ENCODE assay signal across 11 cellular contexts in the genomic region with DNA sequence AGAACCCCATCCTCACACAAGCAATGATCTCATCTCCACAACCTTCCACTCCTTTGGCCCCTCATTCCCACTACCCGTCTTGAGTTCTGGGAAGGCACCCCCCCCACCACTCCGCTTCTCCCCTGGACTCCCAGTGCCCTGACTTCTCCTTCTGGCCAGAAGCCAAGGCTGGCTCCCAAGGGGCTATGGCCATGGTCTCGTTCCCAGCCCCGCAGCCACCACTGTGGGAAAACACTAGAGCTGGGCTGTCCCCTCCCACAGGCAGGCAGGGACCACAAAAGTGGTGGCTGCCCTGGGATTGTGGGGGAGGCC. TPM values are rescaled to one million over a fixed set of nuclear protein-coding genes. Genes with fewer than 3 reads are reported as not detected.
DNase-seq lines count a peak whose midpoint lies in the region; ATAC-seq, FAIRE-seq and TF ChIP-seq lines count a peak whose summit lies in the region.
"Had no signal": no experiment of that assay in that cellular context is flagged by ENCODE, and none has a peak within 500 bp of the region (broad histone marks: within the 10 kb centered on the region; RNA-seq: fewer than 3 reads in every experiment).

No MANE protein-coding gene starts in this region.

- no peaks in the 10 kb centered on the region for H3K36me3 Mint-ChIP-seq in natural killer cell treated with Interleukin-12 subunit alpha and Interleukin-12 subunit beta and Interleukin-15 and Interleukin-18, amount 100 ng/mL, for 72 hours

- no peaks in the 10 kb centered on the region for H3K27me3 Mint-ChIP-seq in natural killer cell treated with Interleukin-12 subunit alpha and Interleukin-12 subunit beta and Interleukin-15 and Interleukin-18, amount 100 ng/mL, for 72 hours

- 93% methylated on average over 4 of the region's 4 CpGs for WGBS in HepG2 (ENCODE audit: low lambda C conversion rate)
- 75% methylated on average over 2 of the region's 4 CpGs for WGBS in right lobe of liver (ENCODE audit: insufficient coverage, low coverage, low lambda C conversion rate, missing lambda C conversion rate)

- TF ChIP-seq RAD21 in HepG2 (CRISPR knock-in tag; IDR thresholded peaks at IDR 0.05) = no peak

- H3K27ac Mint-ChIP-seq in natural killer cell treated with Interleukin-12 subunit alpha and Interleukin-12 subunit beta and Interleukin-15 and Interleukin-18, amount 100 ng/mL, for 72 hours = peak overlapping the region; percentile 21 to 59

- peak overlapping the region; percentile 85 for H3K4me3 Mint-ChIP-seq in natural killer cell treated with Interleukin-12 subunit alpha and Interleukin-12 subunit beta and Interleukin-15 and Interleukin-18, amount 100 ng/mL, for 72 hours

- no peaks in the 10 kb centered on the region for H3K9me3 Mint-ChIP-seq in natural killer cell treated with Interleukin-12 subunit alpha and Interleukin-12 subunit beta and Interleukin-15 and Interleukin-18, amount 100 ng/mL, for 72 hours

- H3K27me3 ChIP-seq in HepG2 (ENCODE audit: control insufficient read depth in 1 of 2, insufficient read depth in 2 of 2, low read length in 2 of 2) (no peaks in the 10 kb centered on the region; a peak in 1 of 5 replicates), right lobe of liver (no peaks in the 10 kb centered on the region)

- H4K20me1 ChIP-seq in HepG2 (ENCODE audit: insufficient read depth, low read length) = no peaks in the 10 kb centered on the region

- POLR2A ChIA-PET in HepG2 (lab: Yijun Ruan, JAX) = interaction anchor here (1.4 to 6.1 kb wide), 6 partner anchors 9 to 92 kb away, joined by 3 to 152 read pairs (median 18); a partner anchor contains a TSS

- H3K4me1 Mint-ChIP-seq in natural killer cell treated with Interleukin-12 subunit alpha and Interleukin-12 subunit beta and Interleukin-15 and Interleukin-18, amount 100 ng/mL, for 72 hours (ENCODE audit: low read depth in 2 of 2) = peaks cover 25 to 32% of the 10 kb centered on the region in 2 donors

- H3K4me3 ChIP-seq in HepG2 (replicated peaks in 1 of 3; ENCODE audit: insufficient read depth in 1 of 3, low read depth in 2 of 3, low read length in 3 of 3) = no peak overlapping the region
- no peak overlapping the region for H3K4me3 ChIP-seq in right lobe of liver
- peak overlapping the region; percentile 94 for H3K4me3 ChIP-seq in coronary artery

- H3K4me1 ChIP-seq in HepG2 (ENCODE audit: insufficient read depth, low read length) (peaks cover 67% of the 10 kb centered on the region), right lobe of liver (peaks cover 0 to 68% (median 21%) of the 10 kb centered on the region in 4 donors)

- H3K4me2 ChIP-seq in HepG2 (ENCODE audit: low read depth, low read length) = peak overlapping the region; percentile 78; the same call in 1 of the 2 replicates

- no peak overlapping the region for H2AFZ ChIP-seq in HepG2 (ENCODE audit: low read length)

- no peak for ATAC-seq in HepG2
- no peak for ATAC-seq in right lobe of liver
- ATAC-seq in natural killer cell treated with Interleukin-12 subunit alpha and Interleukin-12 subunit beta and Interleukin-15 and Interleukin-18, amount 100 ng/mL, for 72 hours = no peak
- no peak for ATAC-seq in GM19463 (IDR thresholded peaks at IDR 0.05; ENCODE audit: unreplicated experiment)

- no peak for FAIRE-seq in HepG2 (lab: Jason Lieb, UNC)
- FAIRE-seq in D721Med (lab: Jason Lieb, UNC) = no peak
- FAIRE-seq: bronchial epithelial cell had no signal

- peaks cover 19 to 38% of the 10 kb centered on the region in 2 experiments for H3K36me3 ChIP-seq in HepG2 (replicated peaks in 1 of 2; ENCODE audit: control insufficient read depth in 1 of 2, insufficient read depth in 2 of 2, low read length in 2 of 2)
- peaks cover 0 to 29% (median 15%) of the 10 kb centered on the region in 4 donors for H3K36me3 ChIP-seq in right lobe of liver

- in situ Hi-C loops in HepG2 (cut with HindIII; ENCODE audit: extremely low pct_ligation_motif_present, low pct_unique_long_range_greater_than_20kb) = loop anchor here (5.0 kb wide), 1 partner anchor 93 kb away; no protein-coding TSS in a partner anchor

- CTCF ChIA-PET in HepG2 (lab: Yijun Ruan, JAX; ENCODE audit: low intra/inter-chr PET ratio, low total read pairs) = interaction anchor here (2.0 to 2.4 kb wide), 2 partner anchors 9 to 92 kb away, joined by 17 to 29 read pairs; no protein-coding TSS in a partner anchor

- peaks cover 19% of the 10 kb centered on the region for H3K79me2 ChIP-seq in HepG2 (ENCODE audit: insufficient read depth, low read length)

- intact Hi-C loops in HepG2 (cut with micrococcal nuclease; ENCODE audit: unreplicated experiment) = no loop called here
- intact Hi-C loops in right lobe of liver (cut with DNase I) = loop anchor here in 1 of 2 donors (5.0 kb wide), 1 partner anchor 93 kb away; no protein-coding TSS in a partner anchor

- no peak for TF ChIP-seq CTCF in HepG2 (CRISPR knock-in tag; IDR thresholded peaks at IDR 0.05)
- no peak for TF ChIP-seq CTCF in right lobe of liver (IDR thresholded peaks at IDR 0.05)
- TF ChIP-seq CTCF in coronary artery (IDR thresholded peaks at IDR 0.05) = no peak
- no peak for TF ChIP-seq CTCF in D721Med (IDR thresholded peaks at IDR 0.05; ENCODE audit: insufficient read depth, missing control alignments)

- H3K9me3 ChIP-seq in HepG2 (ENCODE audit: low read length) (no peaks in the 10 kb centered on the region), right lobe of liver (no peaks in the 10 kb centered on the region)
- H3K9me3 ChIP-seq: left lung had no signal

- DNase-seq in HepG2 (ENCODE audit: low spot score) (no peak), right lobe of liver (no peak), coronary artery (ENCODE audit: low spot score) (peak; percentile 86), NCI-H128 (lab: John Stamatoyannopoulos, UW; ENCODE audit: unreplicated experiment) (no peak), NCI-H526 treated with DMSO at 0.1 percent for 48 hours (lab: John Stamatoyannopoulos, UW) (no peak), D721Med (ENCODE audit: insufficient read length, low spot score) (no peak)
- DNase-seq in natural killer cell treated with Interleukin-12 subunit alpha and Interleukin-12 subunit beta and Interleukin-15 and Interleukin-18, amount 100 ng/mL, for 72 hours (ENCODE audit: low spot score) = no peak

- H3K9ac ChIP-seq in HepG2 (ENCODE audit: insufficient read depth, low read depth, low read length) = no peak overlapping the region

- no TSS peak for BruUV-seq in HepG2 (replicated peaks; lab: Mats Ljungman, UMichigan)

- TF ChIP-seq EP300 in HepG2 (IDR thresholded peaks at IDR 0.05; ENCODE audit: low read depth in 2 of 2, low read length in 2 of 2) (no peak), HepG2 (CRISPR knock-in tag; IDR thresholded peaks at IDR 0.05; ENCODE audit: borderline replicate concordance) (no peak)

- TF ChIP-seq POLR2A in HepG2 (IDR thresholded peaks at IDR 0.05; ENCODE audit: insufficient read depth in 1 of 2, low read depth in 2 of 2, low read length in 2 of 2) (no peak), right lobe of liver (IDR thresholded peaks at IDR 0.05) (no peak)

- H3K27ac ChIP-seq in HepG2 (ENCODE audit: extremely low read length, insufficient read depth, low read length) (peak overlapping the region; percentile 67), right lobe of liver (peak overlapping the region in 1 of 3 donors; percentile 65), coronary artery (peak overlapping the region; percentile 84 to 88)
- H3K27ac ChIP-seq: SK-N-MC had no signal

RNA-seq across cellular contexts. Expression of a gene that starts 1.5 kb away (rescaled TPM):
- total RNA-seq in HepG2 (2016; rRNA removed; fragmentation: Illumina TruSeq; extraction: Trizol) (23.2 and 26.7 TPM in 2 replicates), right lobe of liver (10 to 100 TPM in 3 of 6 experiments, 1 to 10 TPM in 3; 6.0 to 16.3 (median 9.7) TPM)
- 40.7 and 45.8 TPM in 2 replicates for total RNA-seq in HepG2 (2016; cell fraction: cytosol; rRNA removed; fragmentation: Illumina TruSeq; extraction: Trizol; ENCODE audit: low read depth)
- 26.3 and 27.1 TPM in 2 replicates for total RNA-seq in HepG2 (2016; cell fraction: insoluble cytoplasmic fraction; rRNA removed; fragmentation: Illumina TruSeq; extraction: Trizol)
- 37.4 and 41.3 TPM in 2 replicates for total RNA-seq in HepG2 (2016; cell fraction: membrane; rRNA removed; fragmentation: Illumina TruSeq; extraction: Trizol)
- total RNA-seq in HepG2 (2016; cell fraction: nucleus; rRNA removed; fragmentation: Illumina TruSeq; extraction: Trizol) = 10.3 and 11.7 TPM in 2 replicates
- 24.8 and 27.8 TPM in 2 replicates for polyA plus RNA-seq in HepG2 (2011; rRNA removed)
- polyA plus RNA-seq in HepG2 (2011; cell fraction: cytosol; rRNA removed) = 18.3 and 31.5 TPM in 2 replicates
- polyA plus RNA-seq in HepG2 (2011; cell fraction: nucleus; rRNA removed) = 24.2 and 29.2 TPM in 2 replicates
- polyA plus RNA-seq in HepG2 (2012) = 14.6 and 20.3 TPM in 2 replicates
- polyA plus RNA-seq in HepG2 (2016; cell fraction: cytosol; fragmentation: Illumina TruSeq; extraction: Trizol; ENCODE audit: low read depth) = 55.3 and 63.9 TPM in 2 replicates
- 33.9 and 35.0 TPM in 2 replicates for polyA plus RNA-seq in HepG2 (2016; cell fraction: insoluble cytoplasmic fraction; fragmentation: Illumina TruSeq; extraction: Trizol; ENCODE audit: low read depth)
- polyA plus RNA-seq in HepG2 (2016; cell fraction: membrane; fragmentation: Illumina TruSeq; extraction: Trizol; ENCODE audit: low read depth) = 40.8 and 47.0 TPM in 2 replicates
- 23.0 and 24.9 TPM in 2 replicates for polyA plus RNA-seq in HepG2 (2016; cell fraction: nucleus; fragmentation: Illumina TruSeq; extraction: Trizol; ENCODE audit: insufficient read depth, low read depth)
- polyA minus RNA-seq in HepG2 (2011; rRNA and poly(A)+ RNA removed; ENCODE audit: low replicate concordance) = 10.9 and 17.9 TPM in 2 replicates
- polyA minus RNA-seq in HepG2 (2011; cell fraction: cytosol; rRNA and poly(A)+ RNA removed) = 4.6 and 5.6 TPM in 2 replicates
- 8.2 and 14.2 TPM in 2 replicates for polyA minus RNA-seq in HepG2 (2011; cell fraction: nucleus; rRNA and poly(A)+ RNA removed)
- total RNA-seq in natural killer cell treated with Interleukin-12 subunit alpha and Interleukin-12 subunit beta and Interleukin-15 and Interleukin-18, amount 100 ng/mL, for 72 hours = 10 to 100 TPM; 27.8 to 41.7 TPM

RNA-seq across cellular contexts. Expression of a gene that starts 10.6 kb away (rescaled TPM):
- 11.3 and 25.9 TPM in 2 replicates for total RNA-seq in HepG2 (2016; rRNA removed; fragmentation: Illumina TruSeq; extraction: Trizol)
- total RNA-seq in HepG2 (2016; cell fraction: cytosol; rRNA removed; fragmentation: Illumina TruSeq; extraction: Trizol; ENCODE audit: low read depth) = 3.5 and 4.2 TPM in 2 replicates
- total RNA-seq in HepG2 (2016; cell fraction: insoluble cytoplasmic fraction; rRNA removed; fragmentation: Illumina TruSeq; extraction: Trizol) = 8.4 and 25.7 TPM in 2 replicates
- total RNA-seq in HepG2 (2016; cell fraction: membrane; rRNA removed; fragmentation: Illumina TruSeq; extraction: Trizol) = 10.9 and 11.4 TPM in 2 replicates
- 22.1 and 28.3 TPM in 2 replicates for total RNA-seq in HepG2 (2016; cell fraction: nucleus; rRNA removed; fragmentation: Illumina TruSeq; extraction: Trizol)
- 46.6 and 69.2 TPM in 2 replicates for polyA plus RNA-seq in HepG2 (2011; rRNA removed)
- polyA plus RNA-seq in HepG2 (2011; cell fraction: cytosol; rRNA removed) = 33.4 and 47.8 TPM in 2 replicates
- polyA plus RNA-seq in HepG2 (2011; cell fraction: nucleus; rRNA removed) = 135 and 157 TPM in 2 replicates
- 27.3 and 39.4 TPM in 2 replicates for polyA plus RNA-seq in HepG2 (2012)
- 1.0 and 1.2 TPM in 2 replicates for polyA plus RNA-seq in HepG2 (2016; cell fraction: cytosol; fragmentation: Illumina TruSeq; extraction: Trizol; ENCODE audit: low read depth)
- 6.0 and 8.4 TPM in 2 replicates for polyA plus RNA-seq in HepG2 (2016; cell fraction: insoluble cytoplasmic fraction; fragmentation: Illumina TruSeq; extraction: Trizol; ENCODE audit: low read depth)
- 3.1 and 3.2 TPM in 2 replicates for polyA plus RNA-seq in HepG2 (2016; cell fraction: membrane; fragmentation: Illumina TruSeq; extraction: Trizol; ENCODE audit: low read depth)
- 51.6 and 60.2 TPM in 2 replicates for polyA plus RNA-seq in HepG2 (2016; cell fraction: nucleus; fragmentation: Illumina TruSeq; extraction: Trizol; ENCODE audit: insufficient read depth, low read depth)
- 29.1 and 175 TPM in 2 replicates for polyA minus RNA-seq in HepG2 (2011; rRNA and poly(A)+ RNA removed; ENCODE audit: low replicate concordance)
- 41.8 and 45.0 TPM in 2 replicates for polyA minus RNA-seq in HepG2 (2011; cell fraction: cytosol; rRNA and poly(A)+ RNA removed)
- 25.8 and 31.7 TPM in 2 replicates for polyA minus RNA-seq in HepG2 (2011; cell fraction: nucleus; rRNA and poly(A)+ RNA removed)
- total RNA-seq in right lobe of liver = 10 to 100 TPM; 11.9 to 18.9 (median 12.6) TPM
- 10 to 100 TPM; 17.0 to 18.0 TPM for total RNA-seq in natural killer cell treated with Interleukin-12 subunit alpha and Interleukin-12 subunit beta and Interleukin-15 and Interleukin-18, amount 100 ng/mL, for 72 hours

RNA-seq across cellular contexts. Expression of a gene that starts 15.5 kb away (rescaled TPM):
- 0.35 and 1.5 TPM in 2 replicates for total RNA-seq in HepG2 (2016; rRNA removed; fragmentation: Illumina TruSeq; extraction: Trizol)
- total RNA-seq in HepG2 (2016; cell fraction: cytosol; rRNA removed; fragmentation: Illumina TruSeq; extraction: Trizol; ENCODE audit: low read depth) = 0.35 and 0.51 TPM in 2 replicates
- 0.61 and 2.2 TPM in 2 replicates for total RNA-seq in HepG2 (2016; cell fraction: insoluble cytoplasmic fraction; rRNA removed; fragmentation: Illumina TruSeq; extraction: Trizol)
- total RNA-seq in HepG2 (2016; cell fraction: membrane; rRNA removed; fragmentation: Illumina TruSeq; extraction: Trizol) = 0.77 and 0.90 TPM in 2 replicates
- 2.3 and 2.8 TPM in 2 replicates for total RNA-seq in HepG2 (2016; cell fraction: nucleus; rRNA removed; fragmentation: Illumina TruSeq; extraction: Trizol)
- 1.6 and 2.7 TPM in 2 replicates for polyA plus RNA-seq in HepG2 (2011; rRNA removed)
- 0.71 and 0.90 TPM in 2 replicates for polyA plus RNA-seq in HepG2 (2011; cell fraction: cytosol; rRNA removed)
- polyA plus RNA-seq in HepG2 (2011; cell fraction: nucleus; rRNA removed) = 17.9 and 22.1 TPM in 2 replicates
- 0.72 and 2.1 TPM in 2 replicates for polyA plus RNA-seq in HepG2 (2012)
- 0.47 and 0.50 TPM in 2 replicates for polyA plus RNA-seq in HepG2 (2016; cell fraction: cytosol; fragmentation: Illumina TruSeq; extraction: Trizol; ENCODE audit: low read depth)
- polyA plus RNA-seq in HepG2 (2016; cell fraction: insoluble cytoplasmic fraction; fragmentation: Illumina TruSeq; extraction: Trizol; ENCODE audit: low read depth) = 0.32 and 0.50 TPM in 2 replicates
- polyA plus RNA-seq in HepG2 (2016; cell fraction: membrane; fragmentation: Illumina TruSeq; extraction: Trizol; ENCODE audit: low read depth) = 0.47 and 0.74 TPM in 2 replicates
- polyA plus RNA-seq in HepG2 (2016; cell fraction: nucleus; fragmentation: Illumina TruSeq; extraction: Trizol; ENCODE audit: insufficient read depth, low read depth) = 9.2 and 10.4 TPM in 2 replicates
- polyA minus RNA-seq in HepG2 (2011; rRNA and poly(A)+ RNA removed; ENCODE audit: low replicate concordance) = 1.6 and 5.1 TPM in 2 replicates
- polyA minus RNA-seq in HepG2 (2011; cell fraction: cytosol; rRNA and poly(A)+ RNA removed) = not detected in 2 replicates
- polyA minus RNA-seq in HepG2 (2011; cell fraction: nucleus; rRNA and poly(A)+ RNA removed) = 3.9 and 4.1 TPM in 2 replicates
- 1 to 10 TPM in 5 of 6 experiments, under 1 TPM in 1; 0.98 to 4.0 (median 2.7) TPM for total RNA-seq in right lobe of liver
- 10 to 100 TPM in 1 of 2 donors, 1 to 10 TPM in 1; 7.4 to 12.9 TPM for total RNA-seq in natural killer cell treated with Interleukin-12 subunit alpha and Interleukin-12 subunit beta and Interleukin-15 and Interleukin-18, amount 100 ng/mL, for 72 hours

RNA-seq across cellular contexts. Expression of a gene that starts 43.2 kb away (rescaled TPM):
- total RNA-seq in HepG2 (2016; rRNA removed; fragmentation: Illumina TruSeq; extraction: Trizol) (8.4 and 21.2 TPM in 2 replicates), right lobe of liver (10 to 100 TPM; 11.5 to 37.6 (median 21.6) TPM)
- total RNA-seq in HepG2 (2016; cell fraction: cytosol; rRNA removed; fragmentation: Illumina TruSeq; extraction: Trizol; ENCODE audit: low read depth) = 5.5 and 5.9 TPM in 2 replicates
- 6.5 and 21.5 TPM in 2 replicates for total RNA-seq in HepG2 (2016; cell fraction: insoluble cytoplasmic fraction; rRNA removed; fragmentation: Illumina TruSeq; extraction: Trizol)
- 8.5 and 9.2 TPM in 2 replicates for total RNA-seq in HepG2 (2016; cell fraction: membrane; rRNA removed; fragmentation: Illumina TruSeq; extraction: Trizol)
- 22.7 and 27.7 TPM in 2 replicates for total RNA-seq in HepG2 (2016; cell fraction: nucleus; rRNA removed; fragmentation: Illumina TruSeq; extraction: Trizol)
- 27.9 and 43.4 TPM in 2 replicates for polyA plus RNA-seq in HepG2 (2011; rRNA removed)
- polyA plus RNA-seq in HepG2 (2011; cell fraction: cytosol; rRNA removed) = 24.2 and 26.5 TPM in 2 replicates
- polyA plus RNA-seq in HepG2 (2011; cell fraction: nucleus; rRNA removed) = 68.4 and 71.2 TPM in 2 replicates
- 35.8 and 38.5 TPM in 2 replicates for polyA plus RNA-seq in HepG2 (2012)
- polyA plus RNA-seq in HepG2 (2016; cell fraction: cytosol; fragmentation: Illumina TruSeq; extraction: Trizol; ENCODE audit: low read depth) = 4.3 and 4.5 TPM in 2 replicates
- 11.7 and 14.4 TPM in 2 replicates for polyA plus RNA-seq in HepG2 (2016; cell fraction: insoluble cytoplasmic fraction; fragmentation: Illumina TruSeq; extraction: Trizol; ENCODE audit: low read depth)
- 10.0 and 11.0 TPM in 2 replicates for polyA plus RNA-seq in HepG2 (2016; cell fraction: membrane; fragmentation: Illumina TruSeq; extraction: Trizol; ENCODE audit: low read depth)
- polyA plus RNA-seq in HepG2 (2016; cell fraction: nucleus; fragmentation: Illumina TruSeq; extraction: Trizol; ENCODE audit: insufficient read depth, low read depth) = 48.6 and 52.0 TPM in 2 replicates
- polyA minus RNA-seq in HepG2 (2011; rRNA and poly(A)+ RNA removed; ENCODE audit: low replicate concordance) = 49.9 and 152 TPM in 2 replicates
- polyA minus RNA-seq in HepG2 (2011; cell fraction: cytosol; rRNA and poly(A)+ RNA removed) = 50.4 and 69.9 TPM in 2 replicates
- polyA minus RNA-seq in HepG2 (2011; cell fraction: nucleus; rRNA and poly(A)+ RNA removed) = 56.1 and 70.2 TPM in 2 replicates
- total RNA-seq in natural killer cell treated with Interleukin-12 subunit alpha and Interleukin-12 subunit beta and Interleukin-15 and Interleukin-18, amount 100 ng/mL, for 72 hours = 10 to 100 TPM; 15.7 to 32.9 TPM
